In genomic region chr10:133224861-133225366, GRCh38 we compare ENCODE assay signal across 25 cellular contexts. TPM values are rescaled to one million over a fixed set of nuclear protein-coding genes. Genes with fewer than 3 reads are reported as not detected.
DNase-seq lines count a peak whose midpoint lies in the region; ATAC-seq, FAIRE-seq and TF ChIP-seq lines count a peak whose summit lies in the region.
"Had no signal": no experiment of that assay in that cellular context is flagged by ENCODE, and none has a peak within 500 bp of the region (broad histone marks: within the 10 kb centered on the region; RNA-seq: fewer than 3 reads in every experiment).

No MANE protein-coding gene starts in this region.

- peaks cover 13% of the 10 kb centered on the region for H3K4me1 Mint-ChIP-seq in activated naive CD8-positive, alpha-beta T cell treated with anti-CD3 and anti-CD28 coated beads for 36 hours
- peaks cover 24% of the 10 kb centered on the region for H3K4me1 Mint-ChIP-seq in activated naive CD8-positive, alpha-beta T cell treated with anti-CD3 and anti-CD28 coated beads, Interleukin-2, amount 50 U/mL, for 24 hours

- ATAC-seq in activated naive CD8-positive, alpha-beta T cell treated with anti-CD3 and anti-CD28 coated beads, Interleukin-2, amount 50 U/mL, for 24 hours = no peak
- ATAC-seq in GM12878 = peak; percentile 27; the same call in 2 of the 3 replicates
- no peak for ATAC-seq in GM21825 (IDR thresholded peaks at IDR 0.05; ENCODE audit: unreplicated experiment)
- no peak for ATAC-seq in GM21381 (IDR thresholded peaks at IDR 0.05; ENCODE audit: unreplicated experiment)
- no peak for ATAC-seq in GM18907 (IDR thresholded peaks at IDR 0.05; ENCODE audit: unreplicated experiment)
- ATAC-seq: heart left ventricle, natural killer cell, sciatic nerve, SK-N-SH treated with all-trans-retinoic acid at 6 μM for 48 hours had no signal

- H3K79me1 ChIP-seq in mesendoderm (ENCODE audit: low read length) = no peaks in the 10 kb centered on the region

- FAIRE-seq in GM12878 (lab: Jason Lieb, UNC) = no peak
- FAIRE-seq: endothelial cell of umbilical vein had no signal

- H4K20me1 ChIP-seq in GM12878 (ENCODE audit: control insufficient read depth, insufficient read depth) = no peaks in the 10 kb centered on the region

- H3K27me3 ChIP-seq in GM12878 (replicated peaks in 1 of 2; ENCODE audit: control insufficient read depth in 2 of 2, insufficient read depth in 2 of 2, low read length in 1 of 2) (peaks cover 1 to 3% of the 10 kb centered on the region in 2 experiments; a peak in 1 of 4 replicates), mesendoderm (ENCODE audit: insufficient read depth, low read length, poor library complexity) (peaks cover 6% of the 10 kb centered on the region)

- no peak overlapping the region for H3K9ac ChIP-seq in GM12878 (ENCODE audit: control insufficient read depth, insufficient read depth, low read length)
- no peak overlapping the region for H3K9ac ChIP-seq in mesendoderm (ENCODE audit: low read length)

- no peak overlapping the region for H2AK5ac ChIP-seq in mesendoderm (ENCODE audit: low read length)

- H3K36me3 ChIP-seq in GM12878 (ENCODE audit: control insufficient read depth in 2 of 2, insufficient read depth in 2 of 2, low read length in 1 of 2) (no peaks in the 10 kb centered on the region), mesendoderm (ENCODE audit: control insufficient read depth, insufficient read depth, low read length) (no peaks in the 10 kb centered on the region)
- H3K36me3 ChIP-seq: heart left ventricle, left ventricle myocardium inferior had no signal

- H3K27me3 Mint-ChIP-seq in activated naive CD8-positive, alpha-beta T cell treated with anti-CD3 and anti-CD28 coated beads for 36 hours = peaks cover 60% of the 10 kb centered on the region
- H3K27me3 Mint-ChIP-seq in activated naive CD8-positive, alpha-beta T cell treated with anti-CD3 and anti-CD28 coated beads, Interleukin-2, amount 50 U/mL, for 24 hours = peaks cover 41% of the 10 kb centered on the region

- no peak overlapping the region for H4K5ac ChIP-seq in mesendoderm (ENCODE audit: low read length)

- no peak overlapping the region for H3K56ac ChIP-seq in mesendoderm (ENCODE audit: low read length)

- H3K36me3 Mint-ChIP-seq in activated naive CD8-positive, alpha-beta T cell treated with anti-CD3 and anti-CD28 coated beads for 36 hours = no peaks in the 10 kb centered on the region
- H3K36me3 Mint-ChIP-seq in activated naive CD8-positive, alpha-beta T cell treated with anti-CD3 and anti-CD28 coated beads, Interleukin-2, amount 50 U/mL, for 24 hours (ENCODE audit: low read depth) = no peaks in the 10 kb centered on the region
- H3K36me3 Mint-ChIP-seq: natural killer cell, type B pancreatic cell had no signal

- H2BK15ac ChIP-seq in mesendoderm (replicated peaks; ENCODE audit: low read depth) = no peak overlapping the region

- RAD21 ChIA-PET in GM12878 (lab: Charles Lee; ENCODE audit: unreplicated experiment) = no interaction called here

- SMC1A ChIA-PET in GM12878 (lab: Charles Lee; ENCODE audit: uncharacterized antibody, unreplicated experiment) = interaction anchor here (0.8 kb wide), 1 partner anchor 17 kb away, joined by 3 read pairs; no protein-coding TSS in a partner anchor

- H3K79me2 ChIP-seq in GM12878 (ENCODE audit: control insufficient read depth, insufficient read depth, low read length) (no peaks in the 10 kb centered on the region), mesendoderm (ENCODE audit: control insufficient read depth, insufficient read depth, low read length) (no peaks in the 10 kb centered on the region)

- no peak overlapping the region for H3K4me2 ChIP-seq in GM12878 (ENCODE audit: control insufficient read depth, insufficient read depth)
- no peak overlapping the region for H3K4me2 ChIP-seq in mesendoderm (ENCODE audit: low read length)
- H3K4me2 ChIP-seq: PC-9 had no signal

- no peak overlapping the region for H3K4me3 Mint-ChIP-seq in activated naive CD8-positive, alpha-beta T cell treated with anti-CD3 and anti-CD28 coated beads for 36 hours
- H3K4me3 Mint-ChIP-seq in activated naive CD8-positive, alpha-beta T cell treated with anti-CD3 and anti-CD28 coated beads, Interleukin-2, amount 50 U/mL, for 24 hours = no peak overlapping the region
- H3K4me3 Mint-ChIP-seq: activated B cell treated with CpG ODN at 0.5 μM for 24 hours, natural killer cell, type B pancreatic cell had no signal

- POLR2A ChIA-PET in GM12878 (lab: Charles Lee) = no interaction called here

- TF ChIP-seq CTCF in GM12878 (IDR thresholded peaks at IDR 0.05 in 2 of 3, conservative IDR thresholded peaks at IDR 0.05 in 1 of 3; ENCODE audit: control insufficient read depth in 2 of 3, extremely low read depth in 1 of 3, insufficient read depth in 1 of 3, low read depth in 3 of 3, low read length in 3 of 3) = no peak

- no peaks in the 10 kb centered on the region for H3K9me3 ChIP-seq in GM12878 (replicated peaks; ENCODE audit: control insufficient read depth, insufficient read depth, low read length)
- H3K9me3 ChIP-seq: heart left ventricle, left ventricle myocardium inferior had no signal

- no peak for DNase-seq in activated naive CD8-positive, alpha-beta T cell treated with anti-CD3 and anti-CD28 coated beads for 36 hours
- no peak for DNase-seq in activated naive CD8-positive, alpha-beta T cell treated with anti-CD3 and anti-CD28 coated beads, Interleukin-2, amount 50 U/mL, for 24 hours
- DNase-seq in GM12878 (ENCODE audit: low read depth, low spot score) = no peak
- DNase-seq in mesendoderm = no peak
- no peak for DNase-seq in activated gamma-delta T cell treated with Interleukin-2 at 50 U/mL for 16 hours
- DNase-seq: activated B cell treated with CpG ODN at 0.5 μM for 24 hours; activated T-cell treated with anti-CD3 and anti-CD28 coated beads, Interleukin-2, amount 50 U/mL, for 1 hour; amniotic stem cell; GDM1; GOT3; heart left ventricle; Karpas-422; left ventricle myocardium inferior; natural killer cell; NCI-H1694; NCI-H524 treated with DMSO at 0.1 percent for 48 hours; PC-9; stimulated activated CD8-positive, alpha-beta memory T cell treated with anti-CD3 and anti-CD28 coated beads, Interleukin-4, amount 100 ng/mL, for 48 hours had no signal

- 45% methylated on average over 18 of the region's 18 CpGs for WGBS in GM12878 (ENCODE audit: insufficient coverage, insufficient replicate concordance, low lambda C conversion rate, missing lambda C conversion rate)
- no CpG with 5 or more reads among the region's 18 CpGs for WGBS in mesendoderm (ENCODE audit: extremely low coverage, insufficient coverage, low lambda C conversion rate)

- no peak overlapping the region for H3K23ac ChIP-seq in mesendoderm (ENCODE audit: low read length)

- TF ChIP-seq RAD21 in GM12878 (IDR thresholded peaks at IDR 0.05; ENCODE audit: insufficient read depth, low read depth, low read length) = no peak

- no peak overlapping the region for H2BK120ac ChIP-seq in mesendoderm (ENCODE audit: low read depth, low read length)

- CTCF ChIA-PET in GM12878 (lab: Yijun Ruan, JAX) = interaction anchor here (1.1 kb wide), 1 partner anchor 214 kb away, joined by 4 read pairs; no protein-coding TSS in a partner anchor

- TF ChIP-seq EP300 in GM12878 (IDR thresholded peaks at IDR 0.05; ENCODE audit: borderline replicate concordance in 1 of 2, control insufficient read depth in 1 of 2, low read depth in 2 of 2, low read length in 2 of 2) = no peak

- no peak for TF ChIP-seq POLR2A in GM12878 (IDR thresholded peaks at IDR 0.05; ENCODE audit: low read depth, low read length)

- H3K27ac Mint-ChIP-seq in activated naive CD8-positive, alpha-beta T cell treated with anti-CD3 and anti-CD28 coated beads for 36 hours = peak overlapping the region; percentile 42
- H3K27ac Mint-ChIP-seq in activated naive CD8-positive, alpha-beta T cell treated with anti-CD3 and anti-CD28 coated beads, Interleukin-2, amount 50 U/mL, for 24 hours = no peak overlapping the region
- H3K27ac Mint-ChIP-seq: activated B cell treated with CpG ODN at 0.5 μM for 24 hours, natural killer cell, type B pancreatic cell had no signal

- no peak overlapping the region for H3K4me3 ChIP-seq in GM12878
- H3K4me3 ChIP-seq in mesendoderm (ENCODE audit: low read length) = no peak overlapping the region
- H3K4me3 ChIP-seq: left ventricle myocardium inferior, PC-9 had no signal

- H3K18ac ChIP-seq in mesendoderm (ENCODE audit: low read length) = peak overlapping the region; percentile 64

- H2BK5ac ChIP-seq in mesendoderm (ENCODE audit: low read length) = no peak overlapping the region

- no peak overlapping the region for H2AFZ ChIP-seq in GM12878 (ENCODE audit: control insufficient read depth, low read depth, low read length)
- H2AFZ ChIP-seq: PC-9 had no signal

- in situ Hi-C loops in GM12878 (cut with MboI) = no loop called here

- no peak overlapping the region for H4K8ac ChIP-seq in mesendoderm (ENCODE audit: low read depth, low read length)

- H3K4me1 ChIP-seq in GM12878 (ENCODE audit: control insufficient read depth, insufficient read depth, low read length) (no peaks in the 10 kb centered on the region), mesendoderm (ENCODE audit: control insufficient read depth, low read depth, low read length) (no peaks in the 10 kb centered on the region)

- no TSS peak for BruUV-seq in GM12878 (replicated peaks; lab: Mats Ljungman, UMichigan)

- intact Hi-C loops in GM12878 (cut with micrococcal nuclease; ENCODE audit: unreplicated experiment) = no loop called here

- H3K4ac ChIP-seq in mesendoderm (ENCODE audit: low read depth, low read length) = no peak overlapping the region

- no peak overlapping the region for H3K27ac ChIP-seq in GM12878 (ENCODE audit: control insufficient read depth, insufficient read depth)
- H3K27ac ChIP-seq in mesendoderm (ENCODE audit: low read depth, low read length) = no peak overlapping the region
- H3K27ac ChIP-seq: heart left ventricle, left ventricle myocardium inferior, PC-9 had no signal

- H3K9me3 Mint-ChIP-seq in activated naive CD8-positive, alpha-beta T cell treated with anti-CD3 and anti-CD28 coated beads for 36 hours = no peaks in the 10 kb centered on the region
- no peaks in the 10 kb centered on the region for H3K9me3 Mint-ChIP-seq in activated naive CD8-positive, alpha-beta T cell treated with anti-CD3 and anti-CD28 coated beads, Interleukin-2, amount 50 U/mL, for 24 hours
- H3K9me3 Mint-ChIP-seq: activated B cell treated with CpG ODN at 0.5 μM for 24 hours, natural killer cell, type B pancreatic cell had no signal

RNA-seq across cellular contexts. Expression of gene UTF1, which starts 5.1 kb away (rescaled TPM):
- not detected for total RNA-seq in activated naive CD8-positive, alpha-beta T cell treated with anti-CD3 and anti-CD28 coated beads for 36 hours
- total RNA-seq in GM12878 (2013; cell fraction: nucleolus; rRNA removed) = not detected in 2 replicates
- total RNA-seq in GM12878 (2014; rRNA removed) = not detected in 2 replicates
- not detected in 2 replicates for total RNA-seq in GM12878 (2014; rRNA removed; fragmentation: Illumina TruSeq; extraction: Trizol)
- not detected in 2 replicates for total RNA-seq in GM12878 (2021)
- not detected for polyA plus RNA-seq in GM12878 (2011; ENCODE audit: low read depth)
- polyA plus RNA-seq in GM12878 (2011; rRNA removed) = not detected in 2 replicates
- polyA plus RNA-seq in GM12878 (2011; cell fraction: cytosol; rRNA removed) = not detected in 2 replicates
- polyA plus RNA-seq in GM12878 (2011; cell fraction: nucleus; rRNA removed) = not detected in 2 replicates
- polyA plus RNA-seq in GM12878 (2012) = not detected in 2 replicates
- not detected in 2 replicates for polyA plus RNA-seq in GM12878 (2014; fragmentation: Illumina TruSeq; extraction: Trizol)
- not detected for polyA plus RNA-seq in GM12878 (2014; fragmentation: Nextera tagmentation; extraction: Ambion mirVana)
- polyA plus RNA-seq in GM12878 (2014; rRNA removed) = not detected in 2 replicates
- not detected for polyA plus RNA-seq in GM12878 (2016; fragmentation: Nextera tagmentation; extraction: Ambion mirVana)
- polyA minus RNA-seq in GM12878 (2011; rRNA and poly(A)+ RNA removed) = not detected in 2 replicates
- not detected in 2 replicates for polyA minus RNA-seq in GM12878 (2011; cell fraction: cytosol; rRNA and poly(A)+ RNA removed)
- not detected in 2 replicates for polyA minus RNA-seq in GM12878 (2011; cell fraction: nucleus; rRNA and poly(A)+ RNA removed)
- polyA plus RNA-seq in mesendoderm (2013, experiment 1 of 2) = 2.4 TPM
- polyA plus RNA-seq in mesendoderm (2013, experiment 2 of 2) = 1.9 TPM
- total RNA-seq: activated B cell treated with CpG ODN at 0.5 μM for 24 hours, endothelial cell of umbilical vein, heart left ventricle, left ventricle myocardium inferior, PC-9, sciatic nerve had no signal
- polyA plus RNA-seq: endothelial cell of umbilical vein, heart left ventricle had no signal

RNA-seq across cellular contexts. Expression of gene VENTX, which starts 12.7 kb away (rescaled TPM):
- total RNA-seq in activated naive CD8-positive, alpha-beta T cell treated with anti-CD3 and anti-CD28 coated beads for 36 hours = not detected
- not detected in 2 replicates for total RNA-seq in GM12878 (2013; cell fraction: nucleolus; rRNA removed)
- total RNA-seq in GM12878 (2014; rRNA removed) = not detected in 2 replicates
- not detected in 2 replicates for total RNA-seq in GM12878 (2014; rRNA removed; fragmentation: Illumina TruSeq; extraction: Trizol)
- not detected in 2 replicates for total RNA-seq in GM12878 (2021)
- polyA plus RNA-seq in GM12878 (2011; ENCODE audit: low read depth) = not detected
- polyA plus RNA-seq in GM12878 (2011; rRNA removed) = not detected in 2 replicates
- not detected in 2 replicates for polyA plus RNA-seq in GM12878 (2011; cell fraction: cytosol; rRNA removed)
- polyA plus RNA-seq in GM12878 (2011; cell fraction: nucleus; rRNA removed) = not detected in 2 replicates
- polyA plus RNA-seq in GM12878 (2012) = not detected in 2 replicates
- polyA plus RNA-seq in GM12878 (2014; fragmentation: Illumina TruSeq; extraction: Trizol) = not detected in 2 replicates
- polyA plus RNA-seq in GM12878 (2014; fragmentation: Nextera tagmentation; extraction: Ambion mirVana) = not detected
- polyA plus RNA-seq in GM12878 (2014; rRNA removed) = not detected in 2 replicates
- polyA plus RNA-seq in GM12878 (2016; fragmentation: Nextera tagmentation; extraction: Ambion mirVana) = under 1 TPM in 1 of 2 experiments, not detected in 1; 0.05 TPM
- polyA minus RNA-seq in GM12878 (2011; rRNA and poly(A)+ RNA removed) = not detected in 2 replicates
- polyA minus RNA-seq in GM12878 (2011; cell fraction: cytosol; rRNA and poly(A)+ RNA removed) = not detected in 2 replicates
- not detected in 2 replicates for polyA minus RNA-seq in GM12878 (2011; cell fraction: nucleus; rRNA and poly(A)+ RNA removed)
- polyA plus RNA-seq in mesendoderm (2013, experiment 1 of 2) = 2.1 TPM
- polyA plus RNA-seq in mesendoderm (2013, experiment 2 of 2) = 2.0 TPM
- total RNA-seq: endothelial cell of umbilical vein, PC-9 had no signal
- polyA plus RNA-seq: endothelial cell of umbilical vein had no signal

RNA-seq across cellular contexts. Expression of gene ADAM8, which starts 51.8 kb away (rescaled TPM):
- total RNA-seq in activated naive CD8-positive, alpha-beta T cell treated with anti-CD3 and anti-CD28 coated beads for 36 hours = 10 to 100 TPM; 34.7 to 41.1 TPM
- 204 and 240 TPM in 2 replicates for total RNA-seq in GM12878 (2013; cell fraction: nucleolus; rRNA removed)
- total RNA-seq in GM12878 (2014; rRNA removed) (31.6 and 37.4 TPM in 2 replicates), GM12878 (2014; rRNA removed; fragmentation: Illumina TruSeq; extraction: Trizol) (13.0 and 13.2 TPM in 2 replicates), GM12878 (2021) (86.1 and 92.7 TPM in 2 replicates)
- polyA plus RNA-seq in GM12878 (2011; ENCODE audit: low read depth) = 13.7 TPM
- polyA plus RNA-seq in GM12878 (2011; rRNA removed) (5.3 and 15.1 TPM in 2 replicates), GM12878 (2014; fragmentation: Illumina TruSeq; extraction: Trizol) (0.68 and 6.8 TPM in 2 replicates), GM12878 (2014; fragmentation: Nextera tagmentation; extraction: Ambion mirVana) (1 to 10 TPM in 1 of 2 experiments, under 1 TPM in 1; 0.37 to 2.3 TPM), GM12878 (2014; rRNA removed) (51.6 and 73.2 TPM in 2 replicates), GM12878 (2016; fragmentation: Nextera tagmentation; extraction: Ambion mirVana) (10 to 100 TPM; 28.4 to 34.1 TPM)
- 20.0 and 33.8 TPM in 2 replicates for polyA plus RNA-seq in GM12878 (2011; cell fraction: cytosol; rRNA removed)
- 351 and 379 TPM in 2 replicates for polyA plus RNA-seq in GM12878 (2011; cell fraction: nucleus; rRNA removed)
- 44.0 and 54.6 TPM in 2 replicates for polyA plus RNA-seq in GM12878 (2012)
- polyA minus RNA-seq in GM12878 (2011; rRNA and poly(A)+ RNA removed) = 14.7 and 35.3 TPM in 2 replicates
- 13.4 and 24.5 TPM in 2 replicates for polyA minus RNA-seq in GM12878 (2011; cell fraction: cytosol; rRNA and poly(A)+ RNA removed)
- 96.1 and 129 TPM in 2 replicates for polyA minus RNA-seq in GM12878 (2011; cell fraction: nucleus; rRNA and poly(A)+ RNA removed)
- polyA plus RNA-seq in mesendoderm (2013, experiment 1 of 2) = 0.27 TPM
- polyA plus RNA-seq in mesendoderm (2013, experiment 2 of 2) = 0.28 TPM
